ENCODE assay signal across 18 cellular contexts in the genomic region with DNA sequence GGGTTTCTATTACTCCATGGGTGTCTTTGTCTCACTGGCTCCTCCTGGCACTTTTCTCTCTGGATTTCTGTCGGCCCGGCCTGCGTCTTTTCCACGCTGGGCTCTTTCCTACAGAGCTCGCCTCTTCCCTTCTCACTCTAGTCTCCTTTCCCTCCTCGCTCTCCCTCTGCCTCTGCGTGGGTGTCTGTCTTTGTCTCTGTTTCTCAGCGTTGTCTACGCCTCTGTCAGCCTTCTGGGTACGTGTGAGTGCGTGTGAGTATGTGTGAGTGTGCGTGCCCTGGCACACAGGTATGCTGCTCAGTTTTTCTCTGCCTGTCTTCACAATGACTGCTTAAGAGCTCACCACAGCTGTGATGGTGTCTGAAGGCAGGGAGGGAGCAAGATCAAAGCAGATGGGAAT.
DNase-seq lines count a peak whose midpoint lies in the region; ATAC-seq, FAIRE-seq and TF ChIP-seq lines count a peak whose summit lies in the region.
"Had no signal": no experiment of that assay in that cellular context is flagged by ENCODE, and none has a peak within 500 bp of the region (broad histone marks: within the 10 kb centered on the region; RNA-seq: fewer than 3 reads in every experiment).

No MANE protein-coding gene starts in this region.

- DNase-seq in DND-41: peak; percentile 11
- DNase-seq in astrocyte (ENCODE audit: low read depth): peak; percentile 40
- no peak for DNase-seq in glutamatergic neuron
- DNase-seq in occipital lobe (lab: John Stamatoyannopoulos, UW): peak; percentile 22
- DNase-seq in AG20443 (ENCODE audit: low spot score): no peak
- no peak for DNase-seq in activated naive CD4-positive, alpha-beta T cell treated with anti-CD3 and anti-CD28 coated beads, Interleukin-2, amount 50 U/mL, for 72 hours (ENCODE audit: low spot score in 2 of 2)
- no peak for DNase-seq in mucosa of gallbladder (ENCODE audit: low spot score)
- DNase-seq in NCI-H1092 treated with DMSO at 0.1 percent for 48 hours (lab: John Stamatoyannopoulos, UW): no peak
- DNase-seq: activated T-cell treated with anti-CD3 and anti-CD28 coated beads, Interleukin-2, amount 50 U/mL, for 72 hours; COR-L47; natural killer cell; NCI-H1694; NCI-H446; retina; stomach had no signal

- peaks cover 32% of the 10 kb centered on the region for H3K36me3 Mint-ChIP-seq in astrocyte (ENCODE audit: low read depth, unreplicated experiment)
- peaks cover 3% of the 10 kb centered on the region for H3K36me3 Mint-ChIP-seq in glutamatergic neuron (ENCODE audit: unreplicated experiment)
- H3K36me3 Mint-ChIP-seq in activated naive CD4-positive, alpha-beta T cell treated with anti-CD3 and anti-CD28 coated beads, Interleukin-2, amount 50 U/mL, for 72 hours: no peaks in the 10 kb centered on the region
- H3K36me3 Mint-ChIP-seq: natural killer cell had no signal

- H3K79me2 ChIP-seq in DND-41 (ENCODE audit: insufficient read depth, low read length) (no peaks in the 10 kb centered on the region), astrocyte (ENCODE audit: insufficient read depth, low read length) (peaks cover 97% of the 10 kb centered on the region)

- ATAC-seq in DND-41 (ENCODE audit: insufficient read depth, low read depth): peak; percentile 40; the same call in 1 of the 3 replicates
- no peak for ATAC-seq in activated naive CD4-positive, alpha-beta T cell treated with anti-CD3 and anti-CD28 coated beads, Interleukin-2, amount 50 U/mL, for 72 hours
- ATAC-seq: activated T-cell treated with anti-CD3 and anti-CD28 coated beads, Interleukin-2, amount 50 U/mL, for 72 hours; natural killer cell had no signal

- no peaks in the 10 kb centered on the region for H3K36me3 ChIP-seq in DND-41 (ENCODE audit: insufficient read depth, low read length)
- H3K36me3 ChIP-seq in astrocyte (ENCODE audit: insufficient read depth, low read length): peaks cover 12% of the 10 kb centered on the region
- H3K36me3 ChIP-seq: stomach had no signal

- H3K27ac ChIP-seq in DND-41 (ENCODE audit: low read length): no peak overlapping the region
- H3K27ac ChIP-seq in astrocyte (ENCODE audit: low read depth, low read length): no peak overlapping the region
- H3K27ac ChIP-seq: stomach had no signal

- no peaks in the 10 kb centered on the region for H3K27me3 ChIP-seq in DND-41 (ENCODE audit: insufficient read depth, low read length, poor library complexity)
- H3K27me3 ChIP-seq in astrocyte (ENCODE audit: insufficient read depth, low read length): no peaks in the 10 kb centered on the region
- H3K27me3 ChIP-seq: stomach had no signal

- H3K9me3 ChIP-seq in DND-41 (ENCODE audit: insufficient read depth, low read length, severe bottlenecking): no peaks in the 10 kb centered on the region
- H3K9me3 ChIP-seq in astrocyte (ENCODE audit: insufficient read depth, low read depth, low read length): no peaks in the 10 kb centered on the region
- H3K9me3 ChIP-seq: stomach had no signal

- H3K27me3 Mint-ChIP-seq in astrocyte (ENCODE audit: low read depth, unreplicated experiment): no peaks in the 10 kb centered on the region
- peaks cover 33% of the 10 kb centered on the region for H3K27me3 Mint-ChIP-seq in glutamatergic neuron (ENCODE audit: unreplicated experiment)

- no peaks in the 10 kb centered on the region for H3K9me3 Mint-ChIP-seq in astrocyte (ENCODE audit: unreplicated experiment)
- peaks cover 14% of the 10 kb centered on the region for H3K9me3 Mint-ChIP-seq in glutamatergic neuron (ENCODE audit: unreplicated experiment)
- no peaks in the 10 kb centered on the region for H3K9me3 Mint-ChIP-seq in activated naive CD4-positive, alpha-beta T cell treated with anti-CD3 and anti-CD28 coated beads, Interleukin-2, amount 50 U/mL, for 72 hours
- H3K9me3 Mint-ChIP-seq: activated T-cell treated with anti-CD3 and anti-CD28 coated beads, Interleukin-2, amount 50 U/mL, for 72 hours; natural killer cell had no signal

- no peak overlapping the region for H3K4me2 ChIP-seq in DND-41 (ENCODE audit: insufficient read depth, low read length)
- H3K4me2 ChIP-seq in astrocyte (ENCODE audit: low read length): no peak overlapping the region

- H3K4me3 Mint-ChIP-seq in astrocyte (ENCODE audit: unreplicated experiment) (no peak overlapping the region), glutamatergic neuron (ENCODE audit: unreplicated experiment) (peak overlapping the region; percentile 2)
- H3K4me3 Mint-ChIP-seq: activated T-cell treated with anti-CD3 and anti-CD28 coated beads, Interleukin-2, amount 50 U/mL, for 72 hours; natural killer cell had no signal

- H3K4me1 ChIP-seq in DND-41 (ENCODE audit: insufficient read depth, low read length): no peaks in the 10 kb centered on the region
- peaks cover 24% of the 10 kb centered on the region for H3K4me1 ChIP-seq in astrocyte (ENCODE audit: insufficient read depth, low read length)

- peaks cover 11% of the 10 kb centered on the region for H4K20me1 ChIP-seq in DND-41 (ENCODE audit: insufficient read depth, low read length)
- H4K20me1 ChIP-seq in astrocyte (ENCODE audit: insufficient read depth, low read length): peaks cover 99% of the 10 kb centered on the region

- H3K9ac ChIP-seq in DND-41 (ENCODE audit: low read depth, low read length): no peak overlapping the region
- peak overlapping the region; percentile 48 for H3K9ac ChIP-seq in astrocyte (ENCODE audit: low read length)

- TF ChIP-seq CTCF in DND-41 (IDR thresholded peaks at IDR 0.05; ENCODE audit: borderline replicate concordance, extremely low read depth, low read length, poor library complexity, severe bottlenecking) (no peak), astrocyte (IDR thresholded peaks at IDR 0.05; ENCODE audit: insufficient read depth, low read depth, low read length) (no peak), glutamatergic neuron (IDR thresholded peaks at IDR 0.05; ENCODE audit: partially characterized antibody, unreplicated experiment) (no peak)

- H2AFZ ChIP-seq in DND-41 (ENCODE audit: low read depth, low read length) (no peak overlapping the region), astrocyte (ENCODE audit: low read depth, low read length) (no peak overlapping the region)

- no peak overlapping the region for H3K27ac Mint-ChIP-seq in astrocyte (ENCODE audit: unreplicated experiment)
- peak overlapping the region; percentile 31 for H3K27ac Mint-ChIP-seq in glutamatergic neuron (ENCODE audit: unreplicated experiment)
- no peak overlapping the region for H3K27ac Mint-ChIP-seq in activated naive CD4-positive, alpha-beta T cell treated with anti-CD3 and anti-CD28 coated beads, Interleukin-2, amount 50 U/mL, for 72 hours
- H3K27ac Mint-ChIP-seq: activated T-cell treated with anti-CD3 and anti-CD28 coated beads, Interleukin-2, amount 50 U/mL, for 72 hours; natural killer cell had no signal

- H3K4me1 Mint-ChIP-seq in astrocyte (ENCODE audit: low read depth, unreplicated experiment) (peaks cover 83% of the 10 kb centered on the region), glutamatergic neuron (ENCODE audit: low read depth, unreplicated experiment) (peaks cover 39% of the 10 kb centered on the region)
- H3K4me1 Mint-ChIP-seq: natural killer cell had no signal

- no peak for FAIRE-seq in astrocyte (lab: Jason Lieb, UNC)
- FAIRE-seq: endometrium, frontal cortex had no signal

- H3K4me3 ChIP-seq in DND-41 (ENCODE audit: low read depth in 1 of 2, low read length in 2 of 2) (no peak overlapping the region), astrocyte (ENCODE audit: insufficient read depth, low read depth, low read length) (no peak overlapping the region)
- H3K4me3 ChIP-seq: lung, stomach had no signal

Comparison
In these comparisons a context has a peak if more than half of its experiments do, and no peak if none do; other contexts are left out.
1. DNase-seq: peak in DND-41 (single experiment), astrocyte (single experiment) and occipital lobe (single experiment); none in glutamatergic neuron (single experiment), AG20443 (single experiment), activated naive CD4-positive, alpha-beta T cell treated with anti-CD3 and anti-CD28 coated beads, Interleukin-2, amount 50 U/mL, for 72 hours (0 of 2), mucosa of gallbladder (single experiment) and NCI-H1092 treated with DMSO at 0.1 percent for 48 hours (single experiment).